8 cellular contexts compared by ENCODE assay signal in the genomic region with DNA sequence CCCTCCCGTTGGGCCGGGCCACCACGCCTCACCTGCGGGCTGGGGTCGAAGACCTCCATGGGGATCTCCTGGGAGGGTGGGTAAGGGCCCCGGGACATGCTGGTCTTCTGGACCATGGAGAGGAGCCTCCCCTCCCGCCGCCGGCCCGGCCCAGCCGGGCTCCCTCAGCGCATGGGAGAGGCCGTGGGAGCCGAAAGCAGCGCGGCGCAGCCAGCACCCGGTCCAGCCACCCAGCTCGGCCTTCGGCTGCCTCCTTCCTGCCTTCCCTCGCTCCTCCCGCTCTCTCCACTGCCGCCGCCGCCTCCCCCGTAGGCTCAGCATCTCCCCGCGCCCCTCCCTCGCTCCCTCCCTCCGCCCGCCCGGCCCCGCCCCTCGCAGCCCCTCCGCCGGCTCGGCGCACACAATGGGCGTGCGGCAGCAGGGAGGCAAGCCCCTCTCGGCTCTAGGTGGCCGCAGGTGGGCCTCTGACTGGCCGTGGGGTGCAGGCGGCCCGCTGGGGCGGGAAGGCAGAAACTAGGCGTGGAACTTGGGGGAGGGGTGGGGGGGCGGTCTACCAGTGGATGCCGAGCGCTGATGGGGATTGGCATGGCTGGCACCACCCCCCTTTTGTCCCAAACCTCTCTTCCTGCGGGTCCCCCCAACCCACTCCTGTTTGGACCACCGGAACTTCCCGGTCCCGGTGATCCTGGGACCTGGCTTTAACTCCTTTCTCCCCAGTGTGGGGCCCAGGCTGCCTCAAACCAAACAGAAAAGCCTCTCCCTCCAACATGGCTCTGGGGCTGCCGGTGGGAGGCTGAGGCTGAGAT. TPM values are rescaled to one million over a fixed set of nuclear protein-coding genes. Genes with fewer than 3 reads are reported as not detected.
DNase-seq lines count a peak whose midpoint lies in the region; ATAC-seq and TF ChIP-seq lines count a peak whose summit lies in the region.

CACNB1 (minus strand) TSS at position 290 of the 806 bp plus-strand sequence; CDS start at position 116, 174 bp downstream.

- H3K36me3 Mint-ChIP-seq in H9 (ENCODE audit: insufficient read depth in 1 of 3, low read depth in 3 of 3) = peaks cover 29 to 39% (median 38%) of the 10 kb centered on the region in 3 experiments
- H3K36me3 Mint-ChIP-seq in activated CD8-positive, alpha-beta T cell treated with anti-CD3 and anti-CD28 coated beads for 36 hours (ENCODE audit: low read depth) = peaks cover 28% of the 10 kb centered on the region

- H4K20me1 ChIP-seq in BLaER1 = peaks cover 55% of the 10 kb centered on the region
- H4K20me1 ChIP-seq in H9 (ENCODE audit: control insufficient read depth, insufficient read depth, insufficient read length) = peaks cover 4% of the 10 kb centered on the region

- peaks cover 9% of the 10 kb centered on the region; the same call in 1 of the 2 replicates for H3K79me2 ChIP-seq in H9 (ENCODE audit: insufficient read depth, low read length)

- no peak within 1 kb of the TSS for H2BK15ac ChIP-seq in H9 (ENCODE audit: low read depth, low read length)

- no peak within 1 kb of the TSS for H3K56ac ChIP-seq in H9 (ENCODE audit: insufficient read length, low read depth, low read length)

- peak within 1 kb of the TSS; percentile 98 for H3K4me3 Mint-ChIP-seq in H9
- peak within 1 kb of the TSS; percentile 90 for H3K4me3 Mint-ChIP-seq in activated CD8-positive, alpha-beta T cell treated with anti-CD3 and anti-CD28 coated beads for 36 hours

- TF ChIP-seq CTCF in H9 (conservative IDR thresholded peaks at IDR 0.05) (no peak), lung (IDR thresholded peaks at IDR 0.05; ENCODE audit: control extremely low read depth, extremely low read depth) (no peak)
- TF ChIP-seq CTCF in activated CD8-positive, alpha-beta T cell treated with anti-CD3 and anti-CD28 coated beads for 36 hours (IDR thresholded peaks at IDR 0.05) = no peak

- peak within 1 kb of the TSS; percentile 68 for H3K14ac ChIP-seq in H9 (ENCODE audit: insufficient read depth, low read length)

- peaks cover 72% of the 10 kb centered on the region for H3K4me1 ChIP-seq in BLaER1
- H3K4me1 ChIP-seq in H9 (ENCODE audit: insufficient read depth, low read length) = peaks cover 4% of the 10 kb centered on the region; the same call in 1 of the 2 replicates
- H3K4me1 ChIP-seq in ectodermal cell (ENCODE audit: control insufficient read depth, insufficient read depth, low read length) = peaks cover 31% of the 10 kb centered on the region
- H3K4me1 ChIP-seq in lung (ENCODE audit: control insufficient read depth in 2 of 2, insufficient read depth in 2 of 2, low read length in 2 of 2) = peaks cover 3 to 17% of the 10 kb centered on the region in 2 donors

- intact Hi-C loops in activated CD8-positive, alpha-beta T cell treated with anti-CD3 and anti-CD28 coated beads for 36 hours (cut with micrococcal nuclease) = no loop called here

- H3K27ac ChIP-seq in BLaER1 (peak within 1 kb of the TSS; percentile 80), H9 (ENCODE audit: insufficient read length, low read depth, low read length) (no peak within 1 kb of the TSS), ectodermal cell (ENCODE audit: insufficient read depth, low read depth, low read length, poor library complexity, severe bottlenecking) (no peak within 1 kb of the TSS), lung (ENCODE audit: low read depth in 1 of 2, low read length in 1 of 2) (peak within 1 kb of the TSS; percentile 27 to 80)

- no peak within 1 kb of the TSS for H4K8ac ChIP-seq in H9 (replicated peaks; ENCODE audit: insufficient read length, low read depth, low read length)

- H3K9ac ChIP-seq in BLaER1 (peak within 1 kb of the TSS; percentile 86), H9 (ENCODE audit: extremely low read depth, insufficient read length, low read length) (peak within 1 kb of the TSS; percentile 43)

- no CpG with 5 or more reads among the region's 55 CpGs for WGBS in H9 (ENCODE audit: extremely low coverage, insufficient read length, low lambda C conversion rate)
- WGBS in ectodermal cell, 2 experiments = 1 to 2% methylated on average over 55 of the region's 55 CpGs
- WGBS in lung, 2 donors = 1% methylated on average over 43 to 55 of the region's 55 CpGs

- H3K4me1 Mint-ChIP-seq in H9 = peaks cover 37 to 55% of the 10 kb centered on the region in 2 experiments
- H3K4me1 Mint-ChIP-seq in activated CD8-positive, alpha-beta T cell treated with anti-CD3 and anti-CD28 coated beads for 36 hours (ENCODE audit: low read depth) = peaks cover 42% of the 10 kb centered on the region

- peaks cover 15% of the 10 kb centered on the region for H3K23me2 ChIP-seq in H9 (ENCODE audit: insufficient read length, low read depth, low read length, poor library complexity, severe bottlenecking)

- no peaks in the 10 kb centered on the region for H3K27me3 ChIP-seq in BLaER1
- H3K27me3 ChIP-seq in H9 (ENCODE audit: insufficient read depth, low read length) = no peaks in the 10 kb centered on the region
- no peaks in the 10 kb centered on the region for H3K27me3 ChIP-seq in ectodermal cell (ENCODE audit: control insufficient read depth, insufficient read depth, low read length, poor library complexity, severe bottlenecking)
- H3K27me3 ChIP-seq in lung (ENCODE audit: control insufficient read depth, insufficient read depth) = no peaks in the 10 kb centered on the region

- no peak within 1 kb of the TSS for H3K23ac ChIP-seq in H9 (ENCODE audit: insufficient read length, low read depth, low read length)

- POLR2A ChIA-PET in activated CD8-positive, alpha-beta T cell treated with anti-CD3 and anti-CD28 coated beads for 36 hours (lab: Charles Lee) = no interaction called here

- H3K4me2 ChIP-seq in BLaER1 (peak within 1 kb of the TSS; percentile 98), H9 (ENCODE audit: insufficient read depth, insufficient read length, low read length) (peak within 1 kb of the TSS; percentile 68)

- CTCF ChIA-PET in activated CD8-positive, alpha-beta T cell treated with anti-CD3 and anti-CD28 coated beads for 36 hours (lab: Charles Lee) = interaction anchor here (2.1 to 27.4 kb wide), 5 partner anchors 9 to 215 kb away, joined by 7 to 516 read pairs (median 17); no protein-coding TSS in a partner anchor

- H3K9me3 Mint-ChIP-seq in H9 = peaks cover 0 to 7% of the 10 kb centered on the region in 2 experiments; a peak in 1 of 5 replicates
- H3K9me3 Mint-ChIP-seq in activated CD8-positive, alpha-beta T cell treated with anti-CD3 and anti-CD28 coated beads for 36 hours = no peaks in the 10 kb centered on the region

- DNase-seq in H9 (peak; percentile 95), NCI-H748 (lab: John Stamatoyannopoulos, UW; ENCODE audit: unreplicated experiment) (peak; percentile 89), lung (ENCODE audit: low spot score) (peak; percentile 77)
- peak; percentile 79 for DNase-seq in activated CD8-positive, alpha-beta T cell treated with anti-CD3 and anti-CD28 coated beads for 36 hours
- DNase-seq in stimulated activated CD4-positive, alpha-beta T cell treated with anti-CD3 and anti-CD28 coated beads, Interleukin-4, amount 100 ng/mL, for 48 hours (ENCODE audit: low read depth in 2 of 2) = peak; percentile 55 to 80

- peak within 1 kb of the TSS in 2 of 3 experiments; percentile 80 to 88; a peak in 3 of 7 replicates for H3K27ac Mint-ChIP-seq in H9
- peak within 1 kb of the TSS; percentile 99 for H3K27ac Mint-ChIP-seq in activated CD8-positive, alpha-beta T cell treated with anti-CD3 and anti-CD28 coated beads for 36 hours

- H3K27me3 Mint-ChIP-seq in H9 (ENCODE audit: low read depth) = no peaks in the 10 kb centered on the region
- no peaks in the 10 kb centered on the region for H3K27me3 Mint-ChIP-seq in activated CD8-positive, alpha-beta T cell treated with anti-CD3 and anti-CD28 coated beads for 36 hours

- H2BK20ac ChIP-seq in H9 (ENCODE audit: low read depth, low read length, poor library complexity, severe bottlenecking) = no peak within 1 kb of the TSS

- H3K9me3 ChIP-seq in BLaER1 = no peaks in the 10 kb centered on the region
- no peaks in the 10 kb centered on the region for H3K9me3 ChIP-seq in H9 (ENCODE audit: control insufficient read depth, low read depth, low read length)
- no peaks in the 10 kb centered on the region for H3K9me3 ChIP-seq in ectodermal cell (ENCODE audit: control insufficient read depth, low read length)
- H3K9me3 ChIP-seq in lung (ENCODE audit: control insufficient read depth in 2 of 2, insufficient read depth in 1 of 2, low read length in 1 of 2) = no peaks in the 10 kb centered on the region

- no peak within 1 kb of the TSS for H2AK5ac ChIP-seq in H9 (ENCODE audit: insufficient read length, low read length)

- no peak within 1 kb of the TSS for H3K4ac ChIP-seq in H9 (ENCODE audit: low read depth, low read length)

- peak within 1 kb of the TSS; percentile 87 for H3K4me3 ChIP-seq in BLaER1
- H3K4me3 ChIP-seq in ectodermal cell (ENCODE audit: insufficient read depth, low read depth, low read length) = peak within 1 kb of the TSS; percentile 73
- peak within 1 kb of the TSS; percentile 75 for H3K4me3 ChIP-seq in lung

- no peak within 1 kb of the TSS for H2BK12ac ChIP-seq in H9 (ENCODE audit: insufficient read length, low read depth, low read length)

- no peak within 1 kb of the TSS for H4K91ac ChIP-seq in H9 (ENCODE audit: insufficient read length, low read depth, low read length)

- H2BK120ac ChIP-seq in H9 (ENCODE audit: low read depth, low read length, poor library complexity, severe bottlenecking) = no peak within 1 kb of the TSS

- H2BK5ac ChIP-seq in H9 (ENCODE audit: insufficient read length, low read length) = no peak within 1 kb of the TSS

- no peak within 1 kb of the TSS for H2AFZ ChIP-seq in H9 (ENCODE audit: low read length)

- peak; percentile 65 for ATAC-seq in activated CD8-positive, alpha-beta T cell treated with anti-CD3 and anti-CD28 coated beads for 36 hours
- ATAC-seq in lung (ENCODE audit: insufficient read depth, low FRiP score) (peak; percentile 58), GM18861 (IDR thresholded peaks at IDR 0.05; ENCODE audit: unreplicated experiment) (no peak)

- H3K18ac ChIP-seq in H9 (ENCODE audit: insufficient read length, low read depth, low read length) = no peak within 1 kb of the TSS

- H3K36me3 ChIP-seq in BLaER1 = peaks cover 41% of the 10 kb centered on the region
- peaks cover 16% of the 10 kb centered on the region for H3K36me3 ChIP-seq in ectodermal cell (ENCODE audit: control insufficient read depth, insufficient read depth, low read length)
- peaks cover 6 to 18% of the 10 kb centered on the region in 2 donors for H3K36me3 ChIP-seq in lung (ENCODE audit: control insufficient read depth in 2 of 2, insufficient read depth in 2 of 2, low read length in 2 of 2)

- peaks cover 4% of the 10 kb centered on the region for H3K79me1 ChIP-seq in H9 (ENCODE audit: insufficient read depth, low read depth, low read length, poor library complexity, severe bottlenecking)

- no peak within 1 kb of the TSS for H4K5ac ChIP-seq in H9 (ENCODE audit: insufficient read length, low read depth, low read length)

- no peak within 1 kb of the TSS for H3T11ph ChIP-seq in H9 (ENCODE audit: low read length)

RNA-seq across cellular contexts. Expression of gene CACNB1, which starts in this region (rescaled TPM):
- total RNA-seq in H9 (2021) (17.5 and 20.0 TPM in 2 replicates), lung (10 to 100 TPM in 1 of 2 donors, 1 to 10 TPM in 1; 8.2 to 49.6 TPM)
- total RNA-seq in activated CD8-positive, alpha-beta T cell treated with anti-CD3 and anti-CD28 coated beads for 36 hours = 10 to 100 TPM; 13.1 to 14.2 TPM
- polyA plus RNA-seq in ectodermal cell (2013, experiment 1 of 4) = 13.6 TPM
- polyA plus RNA-seq in ectodermal cell (2013, experiment 2 of 4) = 9.2 TPM
- polyA plus RNA-seq in ectodermal cell (2013, experiment 3 of 4) = 7.6 TPM
- 10.2 TPM for polyA plus RNA-seq in ectodermal cell (2013, experiment 4 of 4)
- polyA plus RNA-seq in lung = 10 to 100 TPM in 1 of 2 donors, 1 to 10 TPM in 1; 6.8 to 35.1 TPM

Comparison
In these comparisons a context has a peak if more than half of its experiments do, and no peak if none do; other contexts are left out.
1. H3K27ac ChIP-seq: peak in BLaER1 (single experiment) and lung (2 of 2); none in H9 (single experiment) and ectodermal cell (single experiment).
2. Peak in every context shown above with its lines, with median percentiles within 50 percentile points of each other: H3K4me3 ChIP-seq and DNase-seq.